Comparison of ENCODE assay signal across 8 cellular contexts in the genomic region with DNA sequence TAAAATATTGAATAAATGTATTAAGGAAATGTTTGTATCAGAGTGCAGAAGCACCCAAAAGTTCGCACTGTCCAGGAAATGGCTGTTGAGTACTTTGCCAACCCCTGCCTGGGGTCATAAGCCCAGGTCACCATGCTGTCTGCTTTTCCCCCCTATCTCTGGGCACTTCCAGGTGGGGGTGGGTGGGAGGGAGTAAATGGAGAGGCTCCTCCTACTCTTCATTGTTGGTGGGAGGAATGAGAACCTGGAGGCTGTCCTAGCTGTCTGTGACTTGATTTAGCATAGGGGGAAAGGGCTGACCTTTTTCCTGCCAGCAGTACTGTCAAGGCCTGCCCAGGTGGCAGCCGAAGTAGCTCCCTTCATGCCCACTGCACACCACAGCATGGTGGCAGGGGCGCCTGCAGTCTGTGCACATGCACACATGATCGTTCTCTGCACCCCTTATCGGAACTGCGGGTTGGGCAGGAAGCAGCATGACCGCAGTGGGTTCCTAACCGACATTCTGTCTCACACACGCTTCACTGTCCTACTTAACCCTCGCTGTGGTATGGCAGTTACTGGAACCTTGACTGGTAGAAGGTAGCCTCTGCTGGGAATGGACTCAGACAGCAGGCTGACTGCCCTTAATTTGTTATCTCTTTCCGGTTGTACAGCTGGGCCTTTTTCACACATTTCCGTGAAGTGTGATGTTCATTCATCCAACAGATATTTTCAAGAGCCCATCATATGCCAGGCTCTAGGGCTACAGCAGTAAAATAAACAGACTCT.
DNase-seq lines count a peak whose midpoint lies in the region; ATAC-seq lines count a peak whose summit lies in the region.

No MANE protein-coding gene starts in this region.

- peak; percentile 92 for DNase-seq in GDM1 (lab: John Stamatoyannopoulos, UW)
- DNase-seq in NAMALWA (ENCODE audit: low spot score), result peak; percentile 84
- peak; percentile 40 to 56 (median 53) for DNase-seq in activated CD8-positive, alpha-beta memory T cell treated with anti-CD3 and anti-CD28 coated beads for 48 hours (ENCODE audit: low read depth in 2 of 3, low spot score in 2 of 3)
- peak; percentile 34 for DNase-seq in iris pigment epithelial cell (ENCODE audit: low read depth)
- peak; percentile 63 to 83 for DNase-seq in stimulated activated CD8-positive, alpha-beta memory T cell treated with anti-CD3 and anti-CD28 coated beads, Interleukin-7, amount 100 ng/mL, for 48 hours (ENCODE audit: extremely low read depth in 1 of 2, low read depth in 1 of 2)
- no peak for DNase-seq in epidermal melanocyte (ENCODE audit: insufficient read length, low spot score)
- DNase-seq in NCI-H1436 treated with DMSO at 0.1 percent for 48 hours (lab: John Stamatoyannopoulos, UW), result no peak

- ATAC-seq in GM21723 (IDR thresholded peaks at IDR 0.05; ENCODE audit: unreplicated experiment), result peak; percentile 97

Comparison
In these comparisons a context has a peak if more than half of its experiments do, and no peak if none do; other contexts are left out.
1. DNase-seq: peak in GDM1 (single experiment), NAMALWA (single experiment), activated CD8-positive, alpha-beta memory T cell treated with anti-CD3 and anti-CD28 coated beads for 48 hours (3 of 3), iris pigment epithelial cell (single experiment) and stimulated activated CD8-positive, alpha-beta memory T cell treated with anti-CD3 and anti-CD28 coated beads, Interleukin-7, amount 100 ng/mL, for 48 hours (2 of 2); none in epidermal melanocyte (single experiment) and NCI-H1436 treated with DMSO at 0.1 percent for 48 hours (single experiment).